23 cellular contexts compared by ENCODE assay signal in genomic region chr15:55353030-55353429, GRCh38. TPM values are rescaled to one million over a fixed set of nuclear protein-coding genes. Genes with fewer than 3 reads are reported as not detected.
"Had no signal": no experiment of that assay in that cellular context is flagged by ENCODE, and none has a peak within 500 bp of the region (broad histone marks: within the 10 kb centered on the region; RNA-seq: fewer than 3 reads in every experiment).

No MANE protein-coding gene starts in this region.

- H3K4me1 ChIP-seq: left lung, parathyroid adenoma, right lobe of liver, transverse colon, upper lobe of right lung, uterus had no signal

- H3K9me3 ChIP-seq: left lung, right lobe of liver, transverse colon, upper lobe of right lung, uterus had no signal

- H3K9ac ChIP-seq: parathyroid adenoma had no signal

- H3K27me3 Mint-ChIP-seq: naive thymus-derived CD8-positive, alpha-beta T cell; progenitor cell of endocrine pancreas; stimulated activated naive B cell treated with anti-CD40 and anti-IgM and Interleukin-4, amounts not matched to agents 10 μg/mL and 1 μg/mL and 100 μg/mL, for 72 hours; stimulated activated naive CD8-positive, alpha-beta T cell treated with anti-CD3 and anti-CD28 coated beads, Interleukin-15, Interleukin-2, amounts not matched to agents 100 ng/mL and 50 ng/mL, for 24 hours had no signal

- H3K36me3 ChIP-seq: uterus had no signal

- H3K4me3 Mint-ChIP-seq: naive thymus-derived CD8-positive, alpha-beta T cell; nephron progenitor cell; stimulated activated naive B cell treated with anti-CD40 and anti-IgM and Interleukin-4, amounts not matched to agents 10 μg/mL and 1 μg/mL and 100 μg/mL, for 72 hours; stimulated activated naive CD8-positive, alpha-beta T cell treated with anti-CD3 and anti-CD28 coated beads, Interleukin-15, Interleukin-2, amounts not matched to agents 100 ng/mL and 50 ng/mL, for 24 hours had no signal

- H3K4me1 Mint-ChIP-seq: stimulated activated naive B cell treated with anti-CD40 and anti-IgM and Interleukin-4, amounts not matched to agents 10 μg/mL and 1 μg/mL and 100 μg/mL, for 72 hours had no signal

- H3K4me3 ChIP-seq: dorsolateral prefrontal cortex, left lung, right lobe of liver, transverse colon, upper lobe of right lung, uterus had no signal

- ATAC-seq: left cardiac atrium; left lung; naive thymus-derived CD8-positive, alpha-beta T cell; right lobe of liver; stimulated activated naive B cell treated with anti-CD40 and anti-IgM and Interleukin-4, amounts not matched to agents 10 μg/mL and 1 μg/mL and 100 μg/mL, for 72 hours; upper lobe of right lung had no signal

- FAIRE-seq: colon, frontal cortex, islet of Langerhans, small intestine had no signal

- H3K79me2 ChIP-seq: parathyroid adenoma had no signal

- H3K27ac ChIP-seq: dorsolateral prefrontal cortex, left lung, parathyroid adenoma, right lobe of liver, transverse colon, upper lobe of right lung, uterus had no signal

- H2AFZ ChIP-seq: parathyroid adenoma had no signal

- H3K27ac Mint-ChIP-seq: nephron progenitor cell; progenitor cell of endocrine pancreas; stimulated activated naive B cell treated with anti-CD40 and anti-IgM and Interleukin-4, amounts not matched to agents 10 μg/mL and 1 μg/mL and 100 μg/mL, for 72 hours; stimulated activated naive CD8-positive, alpha-beta T cell treated with anti-CD3 and anti-CD28 coated beads, Interleukin-15, Interleukin-2, amounts not matched to agents 100 ng/mL and 50 ng/mL, for 24 hours had no signal

- DNase-seq: dorsolateral prefrontal cortex; effector CD4-positive, alpha-beta T cell; head of caudate nucleus; left cardiac atrium; left lung; mesenchymal stem cell; midbrain; naive thymus-derived CD8-positive, alpha-beta T cell; nephron progenitor cell; right lobe of liver; small intestine; stimulated activated CD4-positive, alpha-beta T cell treated with anti-CD3 and anti-CD28 coated beads, Interleukin-15, amount 100 ng/mL, for 24 hours; stimulated activated CD4-positive, alpha-beta T cell treated with anti-CD3 and anti-CD28 coated beads, Interleukin-2, amount 100 ng/mL, for 48 hours; stimulated activated naive B cell treated with anti-CD40 and anti-IgM and Interleukin-4, amounts not matched to agents 10 μg/mL and 1 μg/mL and 100 μg/mL, for 72 hours; transverse colon; upper lobe of right lung; uterus had no signal

- H3K9me3 Mint-ChIP-seq: naive thymus-derived CD8-positive, alpha-beta T cell; stimulated activated naive B cell treated with anti-CD40 and anti-IgM and Interleukin-4, amounts not matched to agents 10 μg/mL and 1 μg/mL and 100 μg/mL, for 72 hours; stimulated activated naive CD8-positive, alpha-beta T cell treated with anti-CD3 and anti-CD28 coated beads, Interleukin-15, Interleukin-2, amounts not matched to agents 100 ng/mL and 50 ng/mL, for 24 hours had no signal

- H3K27me3 ChIP-seq: dorsolateral prefrontal cortex, left lung, right lobe of liver, transverse colon, upper lobe of right lung, uterus had no signal

RNA-seq across cellular contexts. Expression of gene PIERCE2, which starts 55.3 kb away (rescaled TPM):
- total RNA-seq: naive thymus-derived CD8-positive, alpha-beta T cell had no signal
